Comparison of ENCODE assay signal across 22 cellular contexts in genomic region chr11:34146866-34147265, GRCh38.
"Had no signal": no experiment of that assay in that cellular context is flagged by ENCODE, and none has a peak within 500 bp of the region (broad histone marks: within the 10 kb centered on the region; RNA-seq: fewer than 3 reads in every experiment).

No MANE protein-coding gene starts in this region.

- H3K4me3 ChIP-seq: coronary artery, left lung, neural progenitor cell, psoas muscle, skin epidermis, suprapubic skin, transverse colon, vagina had no signal

- H3K4me1 Mint-ChIP-seq: activated naive CD8-positive, alpha-beta T cell treated with anti-CD3 and anti-CD28 coated beads, Interleukin-2, amount 50 U/mL, for 24 hours; stimulated activated naive CD8-positive, alpha-beta T cell treated with anti-CD3 and anti-CD28 coated beads, Interleukin-15, amount 100 ng/mL, for 72 hours had no signal

- H3K9ac ChIP-seq: neural progenitor cell had no signal

- H3K4me2 ChIP-seq: neural progenitor cell had no signal

- H2AFZ ChIP-seq: neural progenitor cell had no signal

- H3K4me1 ChIP-seq: left lung, neural progenitor cell, psoas muscle, transverse colon, vagina had no signal

- H3K27ac ChIP-seq: brain microvascular endothelial cell, coronary artery, left lung, neural progenitor cell, psoas muscle, skin epidermis, suprapubic skin, transverse colon, vagina had no signal

- H3K4me3 Mint-ChIP-seq: activated naive CD8-positive, alpha-beta T cell treated with anti-CD3 and anti-CD28 coated beads, Interleukin-2, amount 50 U/mL, for 24 hours; activated T-helper 1 cell treated with anti-CD3 and anti-CD28 coated beads, Interleukin-12 subunit alpha, Interleukin-12 subunit beta, Interleukin-2, Interleukin-4 antibody, amounts not matched to agents 30 ng/mL and 10 ng/mL and 1 ng/mL, durations not matched to agents 14 hours and 24 hours and 36 hours; central memory CD8-positive, alpha-beta T cell; neural progenitor cell; stimulated activated naive CD8-positive, alpha-beta T cell treated with anti-CD3 and anti-CD28 coated beads, Interleukin-15, amount 100 ng/mL, for 72 hours had no signal

- H3K27me3 Mint-ChIP-seq: activated naive CD8-positive, alpha-beta T cell treated with anti-CD3 and anti-CD28 coated beads, Interleukin-2, amount 50 U/mL, for 24 hours; central memory CD8-positive, alpha-beta T cell; stimulated activated naive CD8-positive, alpha-beta T cell treated with anti-CD3 and anti-CD28 coated beads, Interleukin-15, amount 100 ng/mL, for 72 hours had no signal

- FAIRE-seq: keratinocyte had no signal

- ATAC-seq: activated naive CD8-positive, alpha-beta T cell treated with anti-CD3 and anti-CD28 coated beads, Interleukin-2, amount 50 U/mL, for 24 hours; left lung; psoas muscle; right cardiac atrium; stimulated activated naive CD8-positive, alpha-beta T cell treated with anti-CD3 and anti-CD28 coated beads, Interleukin-15, amount 100 ng/mL, for 72 hours had no signal

- H3K36me3 ChIP-seq: neural progenitor cell had no signal

- H3K9me3 Mint-ChIP-seq: activated naive CD8-positive, alpha-beta T cell treated with anti-CD3 and anti-CD28 coated beads, Interleukin-2, amount 50 U/mL, for 24 hours; activated T-helper 1 cell treated with anti-CD3 and anti-CD28 coated beads, Interleukin-12 subunit alpha, Interleukin-12 subunit beta, Interleukin-2, Interleukin-4 antibody, amounts not matched to agents 30 ng/mL and 10 ng/mL and 1 ng/mL, durations not matched to agents 14 hours and 24 hours and 36 hours; central memory CD8-positive, alpha-beta T cell; neural progenitor cell; stimulated activated naive CD8-positive, alpha-beta T cell treated with anti-CD3 and anti-CD28 coated beads, Interleukin-15, amount 100 ng/mL, for 72 hours had no signal

- H3K27me3 ChIP-seq: brain microvascular endothelial cell, left lung, neural progenitor cell, suprapubic skin, transverse colon, vagina had no signal

- H3K9me3 ChIP-seq: left lung, psoas muscle, suprapubic skin, transverse colon, vagina had no signal

- H3K27ac Mint-ChIP-seq: activated naive CD8-positive, alpha-beta T cell treated with anti-CD3 and anti-CD28 coated beads, Interleukin-2, amount 50 U/mL, for 24 hours; activated T-helper 1 cell treated with anti-CD3 and anti-CD28 coated beads, Interleukin-12 subunit alpha, Interleukin-12 subunit beta, Interleukin-2, Interleukin-4 antibody, amounts not matched to agents 30 ng/mL and 10 ng/mL and 1 ng/mL, durations not matched to agents 14 hours and 24 hours and 36 hours; neural progenitor cell had no signal

- DNase-seq: activated CD4-positive, CD25-positive, alpha-beta regulatory T cell treated with anti-CD3 and anti-CD28 coated beads, Interleukin-2, amount 50 U/mL, for 72 hours; activated naive CD4-positive, alpha-beta T cell treated with Interleukin-2 at 50 U/mL for 16 hours; activated naive CD8-positive, alpha-beta T cell treated with anti-CD3 and anti-CD28 coated beads, Interleukin-2, amount 50 U/mL, for 24 hours; anterior cingulate cortex; brain microvascular endothelial cell; erythroblast; foreskin melanocyte; hypothalamus; psoas muscle; stimulated activated naive CD8-positive, alpha-beta T cell treated with anti-CD3 and anti-CD28 coated beads, Interleukin-15, amount 100 ng/mL, for 72 hours; T1000; transverse colon had no signal
